ENCODE assay signal across 8 cellular contexts in genomic region chr7:114085592-114086490, GRCh38.
A peak's percentile ranks its signal among the peaks of the same experiment; 100 is the strongest.
DNase-seq lines count a peak whose midpoint lies in the region; ATAC-seq, FAIRE-seq and TF ChIP-seq lines count a peak whose summit lies in the region.

No MANE protein-coding gene starts in this region.

- H3K4me3 ChIP-seq in GM12875 (ENCODE audit: low read depth, low read length) = peak overlapping the region; percentile 61
- H3K4me3 ChIP-seq in gastrocnemius medialis = peak overlapping the region; percentile 63 to 84 (median 80)

- DNase-seq in A172 (ENCODE audit: low spot score) (peak; percentile 4), RCC 7860 (ENCODE audit: low spot score) (peak; percentile 71), caudate nucleus (lab: John Stamatoyannopoulos, UW) (peak in 31 of 61 donors; percentile 9 to 75 (median 46)), iPS-NIHi7 (ENCODE audit: extremely low spot score) (peak; percentile 73), gastrocnemius medialis (peak; percentile 93 to 95)

- peak overlapping the region; percentile 93 for H3K27ac ChIP-seq in caudate nucleus (ENCODE audit: low read depth, low read length)
- H3K27ac ChIP-seq in gastrocnemius medialis = peak overlapping the region; percentile 92 to 99 (median 98)

- in situ Hi-C loops in gastrocnemius medialis (cut with MboI; ENCODE audit: low sequenced_read_pairs in 4 of 4) = loop anchor here in 3 of 4 donors (10.0 to 25.0 kb wide), 3 partner anchors 326 to 451 kb away; partner anchors contain the start of gene FOXP2 (in 3 of the 3)

- ATAC-seq in gastrocnemius medialis (peak; percentile 72), GM18870 (IDR thresholded peaks at IDR 0.05; ENCODE audit: unreplicated experiment) (no peak)

- TF ChIP-seq CTCF in GM12875 (IDR thresholded peaks at IDR 0.05; ENCODE audit: borderline replicate concordance, insufficient read depth, low read depth, low read length) (no peak), gastrocnemius medialis (IDR thresholded peaks at IDR 0.05 in 4 of 5, conservative IDR thresholded peaks at IDR 0.05 in 1 of 5) (peak in 1 of 5 experiments; percentile 10)

- H3K27me3 ChIP-seq in gastrocnemius medialis = peaks cover 0 to 6% (median 0%) of the 10 kb centered on the region in 3 donors

- peaks cover 30 to 43% of the 10 kb centered on the region in 2 donors for H3K4me1 ChIP-seq in gastrocnemius medialis

- no peak for TF ChIP-seq EP300 in Ishikawa (IDR thresholded peaks at IDR 0.05; ENCODE audit: borderline replicate concordance)

- no peaks in the 10 kb centered on the region for H3K9me3 ChIP-seq in gastrocnemius medialis

- intact Hi-C loops in gastrocnemius medialis (cut with DNase I; ENCODE audit: low total_unique reads) = loop anchor here (1.0 to 10.0 kb wide), 5 partner anchors 173 to 1631 kb away; partner anchors contain the start of gene IFRD1

- FAIRE-seq in RCC 7860 (lab: Jason Lieb, UNC) = peak; percentile 4

- no peaks in the 10 kb centered on the region for H3K36me3 ChIP-seq in gastrocnemius medialis

- TF ChIP-seq RAD21 in Ishikawa (IDR thresholded peaks at IDR 0.05; ENCODE audit: low read depth) = no peak

- TF ChIP-seq POLR2A in gastrocnemius medialis (IDR thresholded peaks at IDR 0.05) = peak; percentile 81

TF ChIP-seq in Ishikawa, 13 proteins besides CTCF, POLR2A, EP300 and RAD21:
- TF ChIP-seq MAX (IDR thresholded peaks at IDR 0.05) = peak; percentile 53
- no peak for TF ChIP-seq USF1 (IDR thresholded peaks at IDR 0.05)
- TF ChIP-seq CREB1 (IDR thresholded peaks at IDR 0.05; ENCODE audit: low read depth) = 0 out of 2 replicates have a peak, but pooled peaks have one; percentile 12
TF ChIP-seq in Ishikawa: peak in this region for 2.

Comparison
In these comparisons a context has a peak if more than half of its experiments do, and no peak if none do; other contexts are left out.
1. DNase-seq: peak in every context shown above with its lines; median percentile 94 in gastrocnemius medialis; 73 in iPS-NIHi7; 71 in RCC 7860; 46 in caudate nucleus; 4 in A172.